Comparison of ENCODE assay signal across 1 cellular context in the genomic region with DNA sequence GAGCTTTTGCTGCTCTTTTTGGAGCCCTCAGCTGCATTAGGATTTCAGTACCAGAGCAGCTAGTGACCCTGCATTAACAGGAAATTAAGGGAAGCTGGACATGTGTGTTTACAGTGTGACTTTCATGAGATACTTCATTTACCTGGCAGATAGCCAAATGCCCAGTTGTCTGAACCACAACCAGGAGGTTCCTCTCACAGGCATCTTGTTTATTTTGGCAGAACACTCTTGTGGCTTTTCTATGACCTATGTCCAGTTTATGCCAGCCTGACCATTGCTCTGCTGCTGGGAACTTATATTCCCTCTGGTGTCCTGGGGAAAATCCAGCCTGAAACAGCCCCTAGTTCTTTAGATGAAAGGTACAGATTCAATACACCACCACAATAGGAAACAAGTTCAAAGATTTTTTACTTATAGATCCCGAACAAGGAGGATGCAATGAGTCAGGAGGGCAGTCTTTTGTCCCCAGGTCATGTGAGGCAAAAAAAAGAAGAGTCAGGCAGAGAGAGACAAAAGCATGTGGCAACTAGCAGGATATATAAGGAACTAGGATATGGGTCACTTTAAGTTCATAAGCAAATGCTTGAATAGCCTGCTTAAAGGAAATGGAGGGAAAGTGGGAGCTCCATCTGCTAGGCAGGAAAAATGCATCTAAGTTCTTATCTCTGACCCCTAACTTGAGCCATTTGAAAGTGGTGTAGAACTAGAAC.
A peak's percentile ranks its signal among the peaks of the same experiment; 100 is the strongest.
TF ChIP-seq lines count a peak whose summit lies in the region.

No MANE protein-coding gene starts in this region.

TF ChIP-seq in liver, 16 proteins besides CTCF, POLR2A, EP300 and RAD21 (continued from another document):
- peak; percentile 99 for TF ChIP-seq FOXA2 (IDR thresholded peaks at IDR 0.05)
- peak in 1 of 2 donors; percentile 59 for TF ChIP-seq GABPA (IDR thresholded peaks at IDR 0.05 in 1 of 2, conservative IDR thresholded peaks at IDR 0.05 in 1 of 2)
- TF ChIP-seq, protein P1, sequence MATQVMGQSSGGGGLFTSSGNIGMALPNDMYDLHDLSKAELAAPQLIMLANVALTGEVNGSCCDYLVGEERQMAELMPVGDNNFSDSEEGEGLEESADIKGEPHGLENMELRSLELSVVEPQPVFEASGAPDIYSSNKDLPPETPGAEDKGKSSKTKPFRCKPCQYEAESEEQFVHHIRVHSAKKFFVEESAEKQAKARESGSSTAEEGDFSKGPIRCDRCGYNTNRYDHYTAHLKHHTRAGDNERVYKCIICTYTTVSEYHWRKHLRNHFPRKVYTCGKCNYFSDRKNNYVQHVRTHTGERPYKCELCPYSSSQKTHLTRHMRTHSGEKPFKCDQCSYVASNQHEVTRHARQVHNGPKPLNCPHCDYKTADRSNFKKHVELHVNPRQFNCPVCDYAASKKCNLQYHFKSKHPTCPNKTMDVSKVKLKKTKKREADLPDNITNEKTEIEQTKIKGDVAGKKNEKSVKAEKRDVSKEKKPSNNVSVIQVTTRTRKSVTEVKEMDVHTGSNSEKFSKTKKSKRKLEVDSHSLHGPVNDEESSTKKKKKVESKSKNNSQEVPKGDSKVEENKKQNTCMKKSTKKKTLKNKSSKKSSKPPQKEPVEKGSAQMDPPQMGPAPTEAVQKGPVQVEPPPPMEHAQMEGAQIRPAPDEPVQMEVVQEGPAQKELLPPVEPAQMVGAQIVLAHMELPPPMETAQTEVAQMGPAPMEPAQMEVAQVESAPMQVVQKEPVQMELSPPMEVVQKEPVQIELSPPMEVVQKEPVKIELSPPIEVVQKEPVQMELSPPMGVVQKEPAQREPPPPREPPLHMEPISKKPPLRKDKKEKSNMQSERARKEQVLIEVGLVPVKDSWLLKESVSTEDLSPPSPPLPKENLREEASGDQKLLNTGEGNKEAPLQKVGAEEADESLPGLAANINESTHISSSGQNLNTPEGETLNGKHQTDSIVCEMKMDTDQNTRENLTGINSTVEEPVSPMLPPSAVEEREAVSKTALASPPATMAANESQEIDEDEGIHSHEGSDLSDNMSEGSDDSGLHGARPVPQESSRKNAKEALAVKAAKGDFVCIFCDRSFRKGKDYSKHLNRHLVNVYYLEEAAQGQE (IDR thresholded peaks at IDR 0.05), result peak; percentile 82
- peak; percentile 83 to 92 for TF ChIP-seq HNF4A (conservative IDR thresholded peaks at IDR 0.05)
- TF ChIP-seq EGR1 (IDR thresholded peaks at IDR 0.05; ENCODE audit: low read depth in 2 of 2), result peak in 1 of 2 donors; percentile 81
- TF ChIP-seq ATF3 (IDR thresholded peaks at IDR 0.05), result no peak
- TF ChIP-seq JUND (IDR thresholded peaks at IDR 0.05), result peak; percentile 57 to 84
- peak; percentile 94 for TF ChIP-seq FOXA1 (IDR thresholded peaks at IDR 0.05)
- TF ChIP-seq RXRA (IDR thresholded peaks at IDR 0.05), result peak; percentile 95 to 98
- TF ChIP-seq MAX (IDR thresholded peaks at IDR 0.05), result peak; percentile 95
- TF ChIP-seq TAF1 (conservative IDR thresholded peaks at IDR 0.05), result no peak
